16 cellular contexts compared by ENCODE assay signal in genomic region chr18:45715212-45715780, GRCh38. TPM values are rescaled to one million over a fixed set of nuclear protein-coding genes. Genes with fewer than 3 reads are reported as not detected.
DNase-seq lines count a peak whose midpoint lies in the region; ATAC-seq, FAIRE-seq and TF ChIP-seq lines count a peak whose summit lies in the region.
"Had no signal": no experiment of that assay in that cellular context is flagged by ENCODE, and none has a peak within 500 bp of the region (broad histone marks: within the 10 kb centered on the region; RNA-seq: fewer than 3 reads in every experiment).

No MANE protein-coding gene starts in this region.

- no peak overlapping the region for H2BK15ac ChIP-seq in mesendoderm (replicated peaks; ENCODE audit: low read depth)

- H3K27me3 ChIP-seq in bronchial epithelial cell (ENCODE audit: control insufficient read depth, insufficient read depth, low read length): no peaks in the 10 kb centered on the region
- H3K27me3 ChIP-seq in mesendoderm (ENCODE audit: insufficient read depth, low read length, poor library complexity): no peaks in the 10 kb centered on the region
- H3K27me3 ChIP-seq in heart left ventricle: no peaks in the 10 kb centered on the region
- H3K27me3 ChIP-seq: BLaER1 treated with 17β-estradiol and CSF1 and Interleukin-3, amounts not matched to agents 10 nM and 100 nM had no signal

- peak; percentile 96 for FAIRE-seq in bronchial epithelial cell (lab: Jason Lieb, UNC)
- FAIRE-seq: GM18507 had no signal

- H3K4me2 ChIP-seq in mesendoderm (ENCODE audit: low read length): no peak overlapping the region
- H3K4me2 ChIP-seq: GM23338, KMS-11 had no signal

- TF ChIP-seq POLR2A in heart left ventricle (IDR thresholded peaks at IDR 0.05): no peak

- peak; percentile 66 for DNase-seq in Ammon's horn (ENCODE audit: low spot score)
- no peak for DNase-seq in bronchial epithelial cell (ENCODE audit: low read depth)
- DNase-seq in mesendoderm: peak; percentile 30
- DNase-seq in heart left ventricle: no peak
- no peak for DNase-seq in NCI-H446 (lab: John Stamatoyannopoulos, UW)
- DNase-seq: DMS 273 treated with DMSO at 0.1 percent for 48 hours, NCI-H1105 treated with DMSO at 0.1 percent for 48 hours, NCI-H187 treated with DMSO at 0.1 percent for 48 hours, T-cell had no signal

- H3K36me3 ChIP-seq in bronchial epithelial cell (ENCODE audit: control insufficient read depth, insufficient read depth, low read length) (no peaks in the 10 kb centered on the region), mesendoderm (ENCODE audit: control insufficient read depth, insufficient read depth, low read length) (no peaks in the 10 kb centered on the region), heart left ventricle (no peaks in the 10 kb centered on the region)
- H3K36me3 ChIP-seq: BLaER1 treated with 17β-estradiol and CSF1 and Interleukin-3, amounts not matched to agents 10 nM and 100 nM had no signal

- H2AK5ac ChIP-seq in mesendoderm (ENCODE audit: low read length): no peak overlapping the region

- H4K5ac ChIP-seq in mesendoderm (ENCODE audit: low read length): no peak overlapping the region

- H3K27ac ChIP-seq in mesendoderm (ENCODE audit: low read depth, low read length): no peak overlapping the region
- no peak overlapping the region for H3K27ac ChIP-seq in heart left ventricle
- H3K27ac ChIP-seq: BLaER1 treated with 17β-estradiol and CSF1 and Interleukin-3, amounts not matched to agents 10 nM and 100 nM; KMS-11 had no signal

- H2BK5ac ChIP-seq in mesendoderm (ENCODE audit: low read length): no peak overlapping the region

- H3K9me3 ChIP-seq in heart left ventricle: no peaks in the 10 kb centered on the region

- ATAC-seq in HG03442 (IDR thresholded peaks at IDR 0.05; ENCODE audit: unreplicated experiment) (peak; percentile 81), GM21381 (IDR thresholded peaks at IDR 0.05; ENCODE audit: unreplicated experiment) (no peak), heart left ventricle (no peak), GM19467 (IDR thresholded peaks at IDR 0.05; ENCODE audit: unreplicated experiment) (no peak)
- ATAC-seq: GM23338, T-cell had no signal

- H3K4ac ChIP-seq in mesendoderm (ENCODE audit: low read depth, low read length): no peak overlapping the region

- H4K8ac ChIP-seq in mesendoderm (ENCODE audit: low read depth, low read length): no peak overlapping the region

- H3K9ac ChIP-seq in mesendoderm (ENCODE audit: low read length): no peak overlapping the region
- H3K9ac ChIP-seq: BLaER1 treated with 17β-estradiol and CSF1 and Interleukin-3, amounts not matched to agents 10 nM and 100 nM; KMS-11 had no signal

- H3K4me3 ChIP-seq in bronchial epithelial cell (ENCODE audit: low read depth, low read length) (no peak overlapping the region), mesendoderm (ENCODE audit: low read length) (no peak overlapping the region), heart left ventricle (no peak overlapping the region)
- H3K4me3 ChIP-seq: BLaER1 treated with 17β-estradiol and CSF1 and Interleukin-3, amounts not matched to agents 10 nM and 100 nM; GM23338 had no signal

- no peaks in the 10 kb centered on the region for H3K4me1 ChIP-seq in mesendoderm (ENCODE audit: control insufficient read depth, low read depth, low read length)
- no peaks in the 10 kb centered on the region for H3K4me1 ChIP-seq in heart left ventricle

- intact Hi-C loops in heart left ventricle (cut with DNase I): no loop called here

- no peak overlapping the region for H3K18ac ChIP-seq in mesendoderm (ENCODE audit: low read length)

- no peaks in the 10 kb centered on the region for H3K79me1 ChIP-seq in mesendoderm (ENCODE audit: low read length)

- TF ChIP-seq CTCF in bronchial epithelial cell (IDR thresholded peaks at IDR 0.05; ENCODE audit: insufficient read depth, low read length, severe bottlenecking): no peak
- no peak for TF ChIP-seq CTCF in heart left ventricle (IDR thresholded peaks at IDR 0.05)

- no CpG with 5 or more reads among the region's 5 CpGs for WGBS in mesendoderm (ENCODE audit: extremely low coverage, insufficient coverage, low lambda C conversion rate)
- 78 to 98% (median 94%) methylated on average over 3 to 5 of the region's 5 CpGs for WGBS in heart left ventricle, 4 donors

- no peaks in the 10 kb centered on the region for H3K79me2 ChIP-seq in mesendoderm (ENCODE audit: control insufficient read depth, insufficient read depth, low read length)

- no peak overlapping the region for H2BK120ac ChIP-seq in mesendoderm (ENCODE audit: low read depth, low read length)

- H3K23ac ChIP-seq in mesendoderm (ENCODE audit: low read length): no peak overlapping the region

- no peak overlapping the region for H3K56ac ChIP-seq in mesendoderm (ENCODE audit: low read length)

RNA-seq across cellular contexts. Expression of gene SLC14A1, which starts 8.7 kb away (rescaled TPM):
- total RNA-seq in bronchial epithelial cell: not detected in 2 replicates
- 0.14 TPM for polyA plus RNA-seq in mesendoderm (2013, experiment 1 of 2)
- polyA plus RNA-seq in mesendoderm (2013, experiment 2 of 2): 0.03 TPM
- total RNA-seq in heart left ventricle: 10 to 100 TPM in 8 of 9 donors, 1 to 10 TPM in 1; 8.9 to 50.1 (median 19.4) TPM
- 10 to 100 TPM in 1 of 2 donors, 1 to 10 TPM in 1; 7.1 to 16.0 TPM for polyA plus RNA-seq in heart left ventricle

Comparison
In these comparisons a context has a peak if more than half of its experiments do, and no peak if none do; other contexts are left out.
1. DNase-seq: peak in Ammon's horn (single experiment) and mesendoderm (single experiment); none in bronchial epithelial cell (single experiment), heart left ventricle (0 of 5) and NCI-H446 (0 of 2).